In the genomic region with DNA sequence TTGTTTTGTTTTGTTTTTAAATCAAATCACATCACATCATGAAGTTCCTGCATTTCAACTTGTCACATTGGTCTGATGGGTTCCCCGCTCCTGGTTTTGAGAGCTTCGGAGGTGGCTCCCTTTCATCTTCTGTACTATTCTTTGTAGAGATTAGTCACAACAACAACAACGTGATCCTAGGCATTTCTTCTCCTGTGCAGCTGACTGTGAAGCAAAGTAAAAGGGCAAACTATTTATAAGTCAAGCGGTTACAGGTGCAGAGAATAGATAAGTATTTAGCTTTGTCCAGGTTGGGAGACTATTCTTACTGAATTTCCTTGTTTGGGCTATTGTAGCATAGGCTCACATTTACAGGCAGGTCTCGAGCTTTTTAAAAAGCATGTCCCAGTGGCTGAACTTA, we compare ENCODE assay signal across 24 cellular contexts.
A peak's percentile ranks its signal among the peaks of the same experiment; 100 is the strongest.
DNase-seq lines count a peak whose midpoint lies in the region; FAIRE-seq and TF ChIP-seq lines count a peak whose summit lies in the region.
"Had no signal": no experiment of that assay in that cellular context is flagged by ENCODE, and none has a peak within 500 bp of the region (broad histone marks: within the 10 kb centered on the region; RNA-seq: fewer than 3 reads in every experiment).

No MANE protein-coding gene starts in this region.

- H4K91ac ChIP-seq in neuronal stem cell (ENCODE audit: low read depth, low read length, poor library complexity) = no peak overlapping the region

- CTCF ChIA-PET in MCF 10A (lab: Yijun Ruan, JAX) = no interaction called here

- no peak overlapping the region for H2BK5ac ChIP-seq in neuronal stem cell (ENCODE audit: low read length)

- no peaks in the 10 kb centered on the region for H3K9me3 ChIP-seq in neuronal stem cell (replicated peaks in 1 of 2; ENCODE audit: control insufficient read depth in 2 of 2, insufficient read depth in 1 of 2, low read depth in 1 of 2, low read length in 2 of 2)
- H3K9me3 ChIP-seq: lower lobe of right lung, neutrophil, SJSA1, suprapubic skin had no signal

- TF ChIP-seq CTCF in MCF 10A (IDR thresholded peaks at IDR 0.05; ENCODE audit: unreplicated experiment) = no peak

- no peak overlapping the region for H2BK12ac ChIP-seq in neuronal stem cell (ENCODE audit: low read length)

- H3K27ac ChIP-seq in neuronal stem cell (replicated peaks; ENCODE audit: low read length) = no peak overlapping the region
- H3K27ac ChIP-seq: hepatocyte, HL-60, lower lobe of right lung, neutrophil, SJSA1, suprapubic skin had no signal

- DNase-seq in GM12891 (ENCODE audit: insufficient read length, low spot score) (no peak), NCI-H187 treated with DMSO at 0.1 percent for 48 hours (lab: John Stamatoyannopoulos, UW) (peak; percentile 78), astrocyte of the hippocampus (ENCODE audit: low read depth, low spot score) (peak; percentile 22), neuronal stem cell (ENCODE audit: low spot score) (no peak), HUDEP-2 (lab: John Stamatoyannopoulos, UW; ENCODE audit: unreplicated experiment in 76 of 76) (no peak), MCF 10A (ENCODE audit: unreplicated experiment) (no peak)
- no peak for DNase-seq in activated CD4-positive, alpha-beta T cell treated with anti-CD3 and anti-CD28 coated beads for 4 hours
- DNase-seq: activated CD4-positive, alpha-beta T cell treated with anti-CD3 and anti-CD28 coated beads, Interleukin-2, amount 50 U/mL, for 4 hours; activated CD8-positive, alpha-beta memory T cell treated with anti-CD3 and anti-CD28 coated beads, Interleukin-2, amount 50 U/mL, for 48 hours; activated naive CD8-positive, alpha-beta T cell treated with anti-CD3 and anti-CD28 coated beads for 36 hours; CD4-positive, alpha-beta T cell; erythroblast; foreskin fibroblast; lower lobe of right lung; NCI-H1436 treated with DMSO at 0.1 percent for 48 hours; NCI-H226; stimulated activated CD4-positive, alpha-beta T cell treated with anti-CD3 and anti-CD28 coated beads, Interleukin-1b, Interleukin-23, amount 100 ng/mL, for 48 hours; T-helper 17 cell had no signal

- H3K27ac Mint-ChIP-seq in MCF 10A (ENCODE audit: low read depth, unreplicated experiment) = no peak overlapping the region
- H3K27ac Mint-ChIP-seq: activated naive CD8-positive, alpha-beta T cell treated with anti-CD3 and anti-CD28 coated beads for 36 hours; CD4-positive, alpha-beta T cell; T-helper 17 cell had no signal

- WGBS in neuronal stem cell (ENCODE audit: extremely low coverage in 2 of 2, insufficient read length in 2 of 2, insufficient replicate concordance in 1 of 2), 2 donors = no CpG with 5 or more reads among the region's 5 CpGs

- BruUV-seq in MCF 10A (replicated peaks; lab: Mats Ljungman, UMichigan) = no TSS peak

- H2BK120ac ChIP-seq in neuronal stem cell (ENCODE audit: low read depth, low read length) = no peak overlapping the region

- H3K4me3 Mint-ChIP-seq in MCF 10A (ENCODE audit: unreplicated experiment) = no peak overlapping the region
- H3K4me3 Mint-ChIP-seq: activated naive CD8-positive, alpha-beta T cell treated with anti-CD3 and anti-CD28 coated beads for 36 hours; CD4-positive, alpha-beta T cell; T-helper 17 cell had no signal

- H3K9ac ChIP-seq in neuronal stem cell (ENCODE audit: low read depth, low read length, poor library complexity) = no peak overlapping the region

- H3K36me3 ChIP-seq in neuronal stem cell (replicated peaks in 1 of 2; ENCODE audit: control insufficient read depth in 2 of 2, insufficient read depth in 2 of 2, low read length in 2 of 2) = no peaks in the 10 kb centered on the region
- H3K36me3 ChIP-seq: lower lobe of right lung, neutrophil, SJSA1, suprapubic skin had no signal

- H3K79me1 ChIP-seq in neuronal stem cell (ENCODE audit: low read depth, low read length) = no peaks in the 10 kb centered on the region

- intact Hi-C loops in MCF 10A (cut with micrococcal nuclease) = no loop called here

- no peaks in the 10 kb centered on the region for H3K27me3 ChIP-seq in neuronal stem cell (ENCODE audit: control insufficient read depth in 3 of 3, insufficient read depth in 3 of 3, low read depth in 1 of 3, low read length in 3 of 3)
- H3K27me3 ChIP-seq: hepatocyte, SJSA1, suprapubic skin had no signal

- peaks cover 2 to 3% of the 10 kb centered on the region in 2 donors for H3K4me1 ChIP-seq in neuronal stem cell (ENCODE audit: control insufficient read depth in 2 of 2, insufficient read depth in 1 of 2, low read depth in 1 of 2, low read length in 2 of 2)

- no peak overlapping the region for H2BK15ac ChIP-seq in neuronal stem cell (ENCODE audit: low read length)

- peaks cover 21% of the 10 kb centered on the region for H3K4me1 Mint-ChIP-seq in MCF 10A (ENCODE audit: insufficient read depth, unreplicated experiment)

- POLR2A ChIA-PET in MCF 10A (lab: Yijun Ruan, JAX) = interaction anchor here (0.6 to 0.7 kb wide), 2 partner anchors 373 to 655 kb away, joined by 4 to 6 read pairs; no protein-coding TSS in a partner anchor

- no peak overlapping the region for H2AK5ac ChIP-seq in neuronal stem cell (ENCODE audit: low read depth, low read length)

- no peaks in the 10 kb centered on the region for H3K36me3 Mint-ChIP-seq in MCF 10A (ENCODE audit: insufficient read depth, unreplicated experiment)

- H3K14ac ChIP-seq in neuronal stem cell (ENCODE audit: low read length) = no peak overlapping the region

- no peak overlapping the region for H3K18ac ChIP-seq in neuronal stem cell (ENCODE audit: low read length)

- H2AFZ ChIP-seq in neuronal stem cell (ENCODE audit: low read length) = peak overlapping the region; percentile 4
- H2AFZ ChIP-seq: hepatocyte had no signal

- no peak overlapping the region for H4K8ac ChIP-seq in neuronal stem cell (ENCODE audit: low read depth, low read length)

- no peak overlapping the region for H3K4me2 ChIP-seq in neuronal stem cell (ENCODE audit: insufficient read depth, low read length, poor library complexity, severe bottlenecking)
- H3K4me2 ChIP-seq: hepatocyte had no signal

- no peak overlapping the region for H3K23ac ChIP-seq in neuronal stem cell (ENCODE audit: low read depth, low read length, poor library complexity)

- H3K9me3 Mint-ChIP-seq in MCF 10A (ENCODE audit: unreplicated experiment) = no peaks in the 10 kb centered on the region
- H3K9me3 Mint-ChIP-seq: CD4-positive, alpha-beta T cell had no signal

- H3K4ac ChIP-seq in neuronal stem cell (ENCODE audit: low read length) = no peak overlapping the region

- FAIRE-seq in GM12891 (lab: Jason Lieb, UNC) = no peak
- FAIRE-seq: G401.6 had no signal

- TF ChIP-seq POLR2A in GM12891 (IDR thresholded peaks at IDR 0.05; ENCODE audit: low read depth, low read length) = no peak

- H3K4me3 ChIP-seq in neuronal stem cell (ENCODE audit: low read length in 2 of 2) = no peak overlapping the region
- H3K4me3 ChIP-seq: hepatocyte, lower lobe of right lung, SJSA1, suprapubic skin had no signal

- H3K27me3 Mint-ChIP-seq in MCF 10A (ENCODE audit: insufficient read depth, unreplicated experiment) = no peaks in the 10 kb centered on the region
- H3K27me3 Mint-ChIP-seq: CD4-positive, alpha-beta T cell had no signal

TF ChIP-seq in GM12891, 5 proteins besides CTCF, POLR2A, EP300 and RAD21:
- no peak for TF ChIP-seq TAF1 (IDR thresholded peaks at IDR 0.05; ENCODE audit: low read depth, low read length)
- TF ChIP-seq SPI1 (IDR thresholded peaks at IDR 0.05; ENCODE audit: low read depth, low read length) = no peak
- no peak for TF ChIP-seq POLR2AphosphoS5 (IDR thresholded peaks at IDR 0.05; ENCODE audit: low read depth, low read length)
- TF ChIP-seq PAX5 (IDR thresholded peaks at IDR 0.05; ENCODE audit: insufficient read depth, low read length, severe bottlenecking) = peak; percentile 25

Comparison
In these comparisons a context has a peak if more than half of its experiments do, and no peak if none do; other contexts are left out.
1. DNase-seq: peak in NCI-H187 treated with DMSO at 0.1 percent for 48 hours (single experiment) and astrocyte of the hippocampus (single experiment); none in GM12891 (single experiment), neuronal stem cell (single experiment), HUDEP-2 (0 of 76), MCF 10A (single experiment) and activated CD4-positive, alpha-beta T cell treated with anti-CD3 and anti-CD28 coated beads for 4 hours (0 of 2).